ENCODE assay signal across 8 cellular contexts in genomic region chr2:32264422-32265149, GRCh38. TPM values are rescaled to one million over a fixed set of nuclear protein-coding genes. Genes with fewer than 3 reads are reported as not detected.
DNase-seq lines count a peak whose midpoint lies in the region; ATAC-seq and TF ChIP-seq lines count a peak whose summit lies in the region.

Gene NLRC4 (minus strand): TSS chr2:32264886. CDS start chr2:32256775, 8,111 bp downstream.

- H3K27ac ChIP-seq in thoracic aorta (peak within 1 kb of the TSS in 1 of 2 donors; percentile 7), tibial artery (no peak within 1 kb of the TSS)

- H3K27me3 Mint-ChIP-seq in CD14-positive monocyte (ENCODE audit: low read depth in 3 of 3), result no peaks in the 10 kb centered on the region
- H3K27me3 Mint-ChIP-seq in activated T-helper 17 cell treated with anti-CD3 and anti-CD28 coated beads, Interleukin-2, amount 50 U/mL, for 72 hours, result no peaks in the 10 kb centered on the region

- peak within 1 kb of the TSS; percentile 93 to 98 (median 97) for H3K27ac Mint-ChIP-seq in CD14-positive monocyte
- peak within 1 kb of the TSS; percentile 75 for H3K27ac Mint-ChIP-seq in activated T-helper 17 cell treated with anti-CD3 and anti-CD28 coated beads, Interleukin-2, amount 50 U/mL, for 72 hours

- peaks cover 0 to 8% of the 10 kb centered on the region in 2 donors for H3K4me1 ChIP-seq in thoracic aorta (ENCODE audit: control insufficient read depth in 1 of 2, low read depth in 2 of 2)
- H3K4me1 ChIP-seq in tibial artery, result peaks cover 0 to 10% (median 0%) of the 10 kb centered on the region in 4 donors

- peaks cover 62% of the 10 kb centered on the region for H3K4me1 Mint-ChIP-seq in CD14-positive monocyte
- peaks cover 6% of the 10 kb centered on the region for H3K4me1 Mint-ChIP-seq in activated T-helper 17 cell treated with anti-CD3 and anti-CD28 coated beads, Interleukin-2, amount 50 U/mL, for 72 hours

- ATAC-seq in GM19438 (IDR thresholded peaks at IDR 0.05; ENCODE audit: low read depth, unreplicated experiment), result peak; percentile 97
- peak; percentile 88 for ATAC-seq in HG03354 (IDR thresholded peaks at IDR 0.05; ENCODE audit: poor library complexity, severe bottlenecking, unreplicated experiment)
- peak; percentile 47 for ATAC-seq in activated T-helper 17 cell treated with anti-CD3 and anti-CD28 coated beads, Interleukin-2, amount 50 U/mL, for 72 hours (replicated peaks)
- ATAC-seq in thoracic aorta (ENCODE audit: insufficient number of reproducible peaks, low FRiP score, low read depth), result no peak

- peaks cover 0 to 2% (median 0%) of the 10 kb centered on the region in 7 donors for H3K9me3 Mint-ChIP-seq in CD14-positive monocyte
- no peaks in the 10 kb centered on the region for H3K9me3 Mint-ChIP-seq in activated T-helper 17 cell treated with anti-CD3 and anti-CD28 coated beads, Interleukin-2, amount 50 U/mL, for 72 hours

- DNase-seq in CD14-positive monocyte (ENCODE audit: low spot score) (peak; percentile 70), thoracic aorta (ENCODE audit: low spot score) (no peak), COLO668 (lab: John Stamatoyannopoulos, UW; ENCODE audit: unreplicated experiment) (no peak), tibial artery (no peak), inferior parietal cortex (ENCODE audit: extremely low spot score) (no peak)

- peak within 1 kb of the TSS; percentile 86 to 96 for H3K4me3 Mint-ChIP-seq in CD14-positive monocyte
- peak within 1 kb of the TSS; percentile 65 for H3K4me3 Mint-ChIP-seq in activated T-helper 17 cell treated with anti-CD3 and anti-CD28 coated beads, Interleukin-2, amount 50 U/mL, for 72 hours

- no peaks in the 10 kb centered on the region for H3K36me3 ChIP-seq in thoracic aorta
- H3K36me3 ChIP-seq in tibial artery, result no peaks in the 10 kb centered on the region

- H3K27me3 ChIP-seq in thoracic aorta (replicated peaks; ENCODE audit: insufficient read depth) (no peaks in the 10 kb centered on the region), tibial artery (no peaks in the 10 kb centered on the region)

- peaks cover 12 to 30% of the 10 kb centered on the region in 2 donors for H3K36me3 Mint-ChIP-seq in CD14-positive monocyte
- no peaks in the 10 kb centered on the region for H3K36me3 Mint-ChIP-seq in activated T-helper 17 cell treated with anti-CD3 and anti-CD28 coated beads, Interleukin-2, amount 50 U/mL, for 72 hours (ENCODE audit: low read depth)

- H3K4me3 ChIP-seq in thoracic aorta (peak within 1 kb of the TSS; percentile 4), tibial artery (no peak within 1 kb of the TSS)

- no peak for TF ChIP-seq CTCF in CD14-positive monocyte (IDR thresholded peaks at IDR 0.05)
- TF ChIP-seq CTCF in thoracic aorta (IDR thresholded peaks at IDR 0.05), result no peak
- no peak for TF ChIP-seq CTCF in tibial artery (IDR thresholded peaks at IDR 0.05)

- no peaks in the 10 kb centered on the region for H3K9me3 ChIP-seq in thoracic aorta
- H3K9me3 ChIP-seq in tibial artery, result no peaks in the 10 kb centered on the region

- intact Hi-C loops in CD14-positive monocyte (cut with micrococcal nuclease), result loop anchor here (5.0 to 10.0 kb wide), 3 partner anchors 90 to 220 kb away; partner anchors contain the start of gene BIRC6 (in 2 of the 2)
- intact Hi-C loops in tibial artery (cut with DNase I; ENCODE audit: low total_unique reads), result no loop called here

RNA-seq across cellular contexts. Expression of gene NLRC4, which starts in this region (rescaled TPM):
- 10 to 100 TPM; 27.3 to 38.3 TPM for polyA plus RNA-seq in CD14-positive monocyte
- under 1 TPM; 0.13 TPM for total RNA-seq in activated T-helper 17 cell treated with anti-CD3 and anti-CD28 coated beads, Interleukin-2, amount 50 U/mL, for 72 hours
- 1 to 10 TPM in 1 of 2 donors, under 1 TPM in 1; 0.81 to 2.2 TPM for total RNA-seq in thoracic aorta

Comparison
In these comparisons a context has a peak if more than half of its experiments do, and no peak if none do; other contexts are left out.
1. Peak in ATAC-seq in activated T-helper 17 cell treated with anti-CD3 and anti-CD28 coated beads, Interleukin-2, amount 50 U/mL, for 72 hours; RNA of the gene not detected or under 1 TPM.